14 cellular contexts compared by ENCODE assay signal in the genomic region with DNA sequence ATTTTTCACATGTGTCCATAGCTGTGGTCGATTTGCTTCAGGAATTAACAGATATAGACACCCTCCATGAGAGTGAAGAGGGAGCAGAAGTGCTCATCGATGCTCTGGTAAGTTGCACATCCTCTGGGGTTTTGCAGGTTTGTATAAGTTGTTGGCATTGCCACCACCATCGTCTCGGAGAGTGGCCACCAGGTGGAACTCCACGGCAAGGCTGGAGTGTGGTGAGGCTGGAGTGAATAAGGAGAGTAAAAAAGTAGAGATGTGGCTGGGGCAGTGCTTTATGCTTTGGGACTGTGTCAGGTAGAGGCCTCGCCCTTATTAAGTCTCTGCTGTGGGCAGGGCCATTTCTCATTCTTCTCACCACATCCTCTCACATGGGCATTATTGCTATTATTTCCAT.
DNase-seq lines count a peak whose midpoint lies in the region; ATAC-seq and TF ChIP-seq lines count a peak whose summit lies in the region.
"Had no signal": no experiment of that assay in that cellular context is flagged by ENCODE, and none has a peak within 500 bp of the region (broad histone marks: within the 10 kb centered on the region; RNA-seq: fewer than 3 reads in every experiment).

No MANE protein-coding gene starts in this region.

- H3K4me3 ChIP-seq in GM12864 (ENCODE audit: low read depth, low read length) (no peak overlapping the region), Peyer's patch (no peak overlapping the region), tibial artery (no peak overlapping the region)
- H3K4me3 ChIP-seq: thoracic aorta had no signal

- H3K27me3 ChIP-seq in Peyer's patch: no peaks in the 10 kb centered on the region
- no peaks in the 10 kb centered on the region for H3K27me3 ChIP-seq in foreskin keratinocyte
- H3K27me3 ChIP-seq in tibial artery: no peaks in the 10 kb centered on the region

- ATAC-seq in foreskin keratinocyte (no peak), GM19455 (IDR thresholded peaks at IDR 0.05; ENCODE audit: unreplicated experiment) (no peak), HG02610 (IDR thresholded peaks at IDR 0.05; ENCODE audit: unreplicated experiment) (no peak)

- peak; percentile 34 for TF ChIP-seq CTCF in GM12864 (IDR thresholded peaks at IDR 0.05; ENCODE audit: low read depth, low read length, missing control alignments)
- TF ChIP-seq CTCF in Peyer's patch (IDR thresholded peaks at IDR 0.05): peak in 1 of 6 experiments; percentile 16
- TF ChIP-seq CTCF in foreskin keratinocyte (conservative IDR thresholded peaks at IDR 0.05): peak; percentile 30
- no peak for TF ChIP-seq CTCF in tibial artery (IDR thresholded peaks at IDR 0.05)

- H3K27ac ChIP-seq in Peyer's patch (no peak overlapping the region), foreskin keratinocyte (no peak overlapping the region), tibial artery (no peak overlapping the region)
- H3K27ac ChIP-seq: thoracic aorta had no signal

- H3K9me3 ChIP-seq in Peyer's patch (no peaks in the 10 kb centered on the region), tibial artery (no peaks in the 10 kb centered on the region)
- H3K9me3 ChIP-seq: thoracic aorta had no signal

- TF ChIP-seq POLR2A in Peyer's patch (IDR thresholded peaks at IDR 0.05): no peak

- intact Hi-C loops in tibial artery (cut with DNase I; ENCODE audit: low total_unique reads): no loop called here

- DNase-seq in NCI-H187 (lab: John Stamatoyannopoulos, UW) (peak; percentile 16), NCI-H187 treated with DMSO at 0.1 percent for 48 hours (lab: John Stamatoyannopoulos, UW) (no peak), GM12864 (ENCODE audit: low read depth) (no peak), Peyer's patch (peak in 2 of 3 donors; percentile 18 to 47), foreskin keratinocyte (no peak), tibial artery (no peak)
- DNase-seq: activated CD4-positive, alpha-beta T cell treated with anti-CD3 and anti-CD28 coated beads for 1 hour; anterior cingulate cortex; mesenchymal stem cell; NCI-H2081; occipital lobe had no signal

- peaks cover 0 to 12% (median 0%) of the 10 kb centered on the region in 3 donors for H3K36me3 ChIP-seq in Peyer's patch
- peaks cover 14 to 51% (median 16%) of the 10 kb centered on the region in 3 donors for H3K36me3 ChIP-seq in tibial artery

- no peaks in the 10 kb centered on the region for H3K4me1 ChIP-seq in Peyer's patch
- no peaks in the 10 kb centered on the region for H3K4me1 ChIP-seq in foreskin keratinocyte
- H3K4me1 ChIP-seq in tibial artery: peaks cover 0 to 3% (median under 1%) of the 10 kb centered on the region in 4 donors

Comparison
In these comparisons a context has a peak if more than half of its experiments do, and no peak if none do; other contexts are left out.
1. DNase-seq: peak in NCI-H187 (2 of 2) and Peyer's patch (2 of 3); none in NCI-H187 treated with DMSO at 0.1 percent for 48 hours (single experiment), GM12864 (single experiment), foreskin keratinocyte (0 of 2) and tibial artery (0 of 2).
2. CTCF ChIP-seq: peak in GM12864 (single experiment) and foreskin keratinocyte (single experiment); none in tibial artery (0 of 2).